In genomic region chr18:30985753-30986152, GRCh38 we compare ENCODE assay signal across 1 cellular context.
TF ChIP-seq lines count a peak whose summit lies in the region.

No MANE protein-coding gene starts in this region.

TF ChIP-seq in HEK293, 187 proteins besides CTCF, POLR2A, EP300 and RAD21 (continued from another document):
- TF ChIP-seq ZSCAN4 (tag by site-specific recombination; IDR thresholded peaks at IDR 0.05) (peak; percentile 100), REPIN1 (tag by site-specific recombination; IDR thresholded peaks at IDR 0.05; ENCODE audit: low read depth) (no peak), YY2 (tag by site-specific recombination; IDR thresholded peaks at IDR 0.05) (peak; percentile 17; the same call in 1 of the 2 replicates), ZNF350 (tag by site-specific recombination; IDR thresholded peaks at IDR 0.05) (no peak)
TF ChIP-seq in HEK293: peak in this region for 5.
